ENCODE assay signal across 20 cellular contexts in the genomic region with DNA sequence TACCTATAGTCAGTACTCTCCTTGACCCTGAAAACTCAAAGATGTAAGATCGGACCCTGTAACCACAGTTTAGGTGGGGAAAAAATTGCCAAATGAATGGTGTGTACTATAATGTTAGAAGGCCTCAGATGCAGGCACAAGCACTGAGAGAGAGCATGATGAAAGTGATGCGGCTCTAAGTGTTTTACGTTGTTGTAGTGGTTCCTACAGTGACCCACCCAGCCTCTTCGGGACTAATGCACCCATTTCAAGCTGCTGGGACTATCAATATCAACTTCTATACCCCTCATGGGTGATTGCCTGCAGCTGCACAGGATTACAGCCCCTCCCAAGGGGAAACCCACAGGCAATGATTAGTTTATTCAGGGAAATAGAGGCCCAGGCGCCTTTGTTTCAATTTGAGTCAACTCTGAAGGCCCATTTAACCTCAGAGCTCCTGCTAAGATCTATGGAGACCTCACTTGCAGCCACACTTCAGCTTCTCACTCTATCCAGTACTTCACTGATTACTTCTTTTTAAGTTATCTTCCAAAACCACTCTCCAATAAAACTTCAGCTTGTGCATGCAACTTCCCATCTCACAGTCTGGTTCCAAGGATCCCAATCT.
DNase-seq lines count a peak whose midpoint lies in the region; ATAC-seq, FAIRE-seq and TF ChIP-seq lines count a peak whose summit lies in the region.
"Had no signal": no experiment of that assay in that cellular context is flagged by ENCODE, and none has a peak within 500 bp of the region (broad histone marks: within the 10 kb centered on the region; RNA-seq: fewer than 3 reads in every experiment).

No MANE protein-coding gene starts in this region.

- no peak overlapping the region for H3K27ac Mint-ChIP-seq in activated CD8-positive, alpha-beta T cell treated with anti-CD3 and anti-CD28 coated beads, Interleukin-2, amount 10 ng/mL, durations not matched to agents 7 days and 5 days

- CTCF ChIA-PET in activated CD8-positive, alpha-beta T cell treated with anti-CD3 and anti-CD28 coated beads, Interleukin-2, amount 10 ng/mL, durations not matched to agents 7 days and 5 days (lab: Charles Lee): no interaction called here

- no peak overlapping the region for H3K4me3 ChIP-seq in BLaER1 treated with 17β-estradiol and CSF1 and Interleukin-3, amounts not matched to agents 10 nM and 100 nM

- H3K4me1 Mint-ChIP-seq in activated CD8-positive, alpha-beta T cell treated with anti-CD3 and anti-CD28 coated beads, Interleukin-2, amount 10 ng/mL, durations not matched to agents 7 days and 5 days (ENCODE audit: low read depth): no peaks in the 10 kb centered on the region

- no peaks in the 10 kb centered on the region for H4K20me1 ChIP-seq in BLaER1 treated with 17β-estradiol and CSF1 and Interleukin-3, amounts not matched to agents 10 nM and 100 nM

- DNase-seq in GM19238 (ENCODE audit: insufficient read length, low spot score) (peak; percentile 2), GM12892 (ENCODE audit: insufficient read length) (no peak), NCI-H345 (lab: John Stamatoyannopoulos, UW) (no peak)
- no peak for DNase-seq in activated CD8-positive, alpha-beta T cell treated with anti-CD3 and anti-CD28 coated beads, Interleukin-2, amount 10 ng/mL, durations not matched to agents 7 days and 5 days
- no peak for DNase-seq in activated naive CD4-positive, alpha-beta T cell treated with Interleukin-2 at 50 U/mL for 16 hours
- DNase-seq: 8988T, C1 segment of cervical spinal cord, DMS 273 treated with DMSO at 0.1 percent for 48 hours, GOT3, Karpas-422, MM.1S, NCI-H1105 treated with DMSO at 0.1 percent for 48 hours, NCI-H1930, NCI-H2171, NCI-H510A treated with DMSO at 0.1 percent for 48 hours, SHP77 treated with DMSO at 0.1 percent for 48 hours had no signal

- H3K36me3 ChIP-seq in BLaER1 treated with 17β-estradiol and CSF1 and Interleukin-3, amounts not matched to agents 10 nM and 100 nM: no peaks in the 10 kb centered on the region

- no peak overlapping the region for H3K9ac ChIP-seq in BLaER1 treated with 17β-estradiol and CSF1 and Interleukin-3, amounts not matched to agents 10 nM and 100 nM

- POLR2A ChIA-PET in activated CD8-positive, alpha-beta T cell treated with anti-CD3 and anti-CD28 coated beads, Interleukin-2, amount 10 ng/mL, durations not matched to agents 7 days and 5 days (lab: Charles Lee): no interaction called here

- H3K4me3 Mint-ChIP-seq in activated CD8-positive, alpha-beta T cell treated with anti-CD3 and anti-CD28 coated beads, Interleukin-2, amount 10 ng/mL, durations not matched to agents 7 days and 5 days: no peak overlapping the region

- H3K9me3 Mint-ChIP-seq in activated CD8-positive, alpha-beta T cell treated with anti-CD3 and anti-CD28 coated beads, Interleukin-2, amount 10 ng/mL, durations not matched to agents 7 days and 5 days (ENCODE audit: insufficient read depth): no peaks in the 10 kb centered on the region

- no peaks in the 10 kb centered on the region for H3K27me3 Mint-ChIP-seq in activated CD8-positive, alpha-beta T cell treated with anti-CD3 and anti-CD28 coated beads, Interleukin-2, amount 10 ng/mL, durations not matched to agents 7 days and 5 days (ENCODE audit: low read depth)

- TF ChIP-seq POLR2A in GM12892 (IDR thresholded peaks at IDR 0.05; ENCODE audit: low read depth, low read length): no peak

- no peak for FAIRE-seq in GM12892 (lab: Jason Lieb, UNC)
- FAIRE-seq: HepG2 had no signal

- peak overlapping the region in 8 of 11 experiments; percentile 6 to 50 (median 38); a peak in 12 of 22 replicates for H3K4me2 ChIP-seq in BLaER1 treated with 17β-estradiol and CSF1 and Interleukin-3, amounts not matched to agents 10 nM and 100 nM

- H3K9me3 ChIP-seq in BLaER1 treated with 17β-estradiol and CSF1 and Interleukin-3, amounts not matched to agents 10 nM and 100 nM (replicated peaks in 1 of 11): no peaks in the 10 kb centered on the region

- peaks cover 0 to 9% (median 3%) of the 10 kb centered on the region in 10 experiments; a peak in 9 of 20 replicates for H3K4me1 ChIP-seq in BLaER1 treated with 17β-estradiol and CSF1 and Interleukin-3, amounts not matched to agents 10 nM and 100 nM

- ATAC-seq in HG02840 (IDR thresholded peaks at IDR 0.05; ENCODE audit: low FRiP score, unreplicated experiment) (peak; percentile 67), HG03432 (IDR thresholded peaks at IDR 0.05; ENCODE audit: unreplicated experiment) (peak; percentile 72)
- no peak for ATAC-seq in activated CD8-positive, alpha-beta T cell treated with anti-CD3 and anti-CD28 coated beads, Interleukin-2, amount 10 ng/mL, durations not matched to agents 7 days and 5 days
- ATAC-seq: HepG2 had no signal

- no peaks in the 10 kb centered on the region for H3K27me3 ChIP-seq in BLaER1 treated with 17β-estradiol and CSF1 and Interleukin-3, amounts not matched to agents 10 nM and 100 nM

- no peak overlapping the region for H3K27ac ChIP-seq in BLaER1 treated with 17β-estradiol and CSF1 and Interleukin-3, amounts not matched to agents 10 nM and 100 nM

- H3K36me3 Mint-ChIP-seq in activated CD8-positive, alpha-beta T cell treated with anti-CD3 and anti-CD28 coated beads, Interleukin-2, amount 10 ng/mL, durations not matched to agents 7 days and 5 days (ENCODE audit: low read depth): no peaks in the 10 kb centered on the region
